26 cellular contexts compared by ENCODE assay signal in the genomic region with DNA sequence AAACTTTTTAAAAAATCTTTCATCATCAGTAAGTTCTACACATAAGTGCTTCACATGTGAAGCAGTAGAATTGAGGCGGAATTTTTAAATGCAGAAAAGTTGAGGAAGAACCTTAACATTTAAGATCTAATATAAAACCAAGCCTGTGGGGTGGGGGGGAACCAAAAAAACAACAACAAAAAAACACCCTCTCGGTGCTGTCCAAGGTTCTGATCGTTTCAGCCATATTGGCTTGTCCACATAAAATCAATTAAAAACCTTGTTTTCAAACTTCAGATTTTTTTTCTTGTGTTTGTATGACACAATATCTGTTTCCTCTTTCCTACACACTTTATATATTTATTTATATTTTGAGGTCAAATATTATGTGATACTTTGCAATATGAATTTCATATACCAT.
DNase-seq lines count a peak whose midpoint lies in the region; ATAC-seq, FAIRE-seq and TF ChIP-seq lines count a peak whose summit lies in the region.
"Had no signal": no experiment of that assay in that cellular context is flagged by ENCODE, and none has a peak within 500 bp of the region (broad histone marks: within the 10 kb centered on the region; RNA-seq: fewer than 3 reads in every experiment).

No MANE protein-coding gene starts in this region.

- no peak for FAIRE-seq in pancreas (lab: Jason Lieb, UNC)
- FAIRE-seq: GM12891, GM19239 had no signal

- H3K4me2 ChIP-seq in SK-N-SH = no peak overlapping the region

- H3K4me3 Mint-ChIP-seq in nephron progenitor cell = no peak overlapping the region
- H3K4me3 Mint-ChIP-seq: CD4-positive, CD25-positive, alpha-beta regulatory T cell had no signal

- no peaks in the 10 kb centered on the region for H3K27me3 Mint-ChIP-seq in nephron progenitor cell (ENCODE audit: low read depth, poor library complexity)
- H3K27me3 Mint-ChIP-seq: CD4-positive, CD25-positive, alpha-beta regulatory T cell had no signal

- WGBS in SK-N-SH (ENCODE audit: low lambda C conversion rate) = 93% methylated on average over 3 of the region's 3 CpGs
- 95 to 96% methylated on average over 3 of the region's 3 CpGs for WGBS in pancreas, 2 donors

- H3K36me3 Mint-ChIP-seq in nephron progenitor cell (ENCODE audit: low read depth) = peaks cover 47% of the 10 kb centered on the region

- H3K4me1 Mint-ChIP-seq in nephron progenitor cell = peaks cover 42% of the 10 kb centered on the region

- no peak overlapping the region for H3K9ac ChIP-seq in SK-N-SH

- H3K9me3 Mint-ChIP-seq in nephron progenitor cell = peaks cover 18% of the 10 kb centered on the region

- H3K36me3 ChIP-seq in SK-N-SH (replicated peaks in 1 of 2; ENCODE audit: control insufficient read depth in 1 of 2, insufficient read depth in 2 of 2, low read length in 1 of 2) (peaks cover 62 to 85% of the 10 kb centered on the region in 2 experiments), HEK293 (ENCODE audit: control insufficient read depth in 2 of 2, insufficient read depth in 1 of 2, low read length in 2 of 2) (peaks cover 4 to 78% of the 10 kb centered on the region in 2 experiments; a peak in 2 of 3 replicates), pancreas (peaks cover 0 to 17% (median 0%) of the 10 kb centered on the region in 3 donors)

- peaks cover 5% of the 10 kb centered on the region; the same call in 1 of the 2 replicates for H4K20me1 ChIP-seq in SK-N-SH (ENCODE audit: insufficient read depth)

- no peaks in the 10 kb centered on the region for H3K79me2 ChIP-seq in SK-N-SH (ENCODE audit: insufficient read depth)

- H3K4me3 ChIP-seq in SK-N-SH (ENCODE audit: low read depth in 2 of 2, low read length in 1 of 2) (no peak overlapping the region), HEK293 (ENCODE audit: low read depth, low read length) (no peak overlapping the region), pancreas (no peak overlapping the region)

- intact Hi-C loops in pancreas (cut with DNase I) = no loop called here

- CTCF ChIA-PET in SK-N-SH (lab: Yijun Ruan, JAX) = interaction anchor here (1.0 to 3.2 kb wide), 2 partner anchors 15 to 16 kb away, joined by 3 to 19 read pairs; no protein-coding TSS in a partner anchor
- CTCF ChIA-PET in HEK293 (lab: Yijun Ruan, JAX) = interaction anchor here (1.3 kb wide), 1 partner anchor 69 kb away, joined by 3 read pairs; no protein-coding TSS in a partner anchor

- no peaks in the 10 kb centered on the region for H3K9me2 ChIP-seq in SK-N-SH

- H3K27ac Mint-ChIP-seq in nephron progenitor cell = no peak overlapping the region
- H3K27ac Mint-ChIP-seq: CD4-positive, CD25-positive, alpha-beta regulatory T cell had no signal

- TF ChIP-seq RAD21 in SK-N-SH (IDR thresholded peaks at IDR 0.05; ENCODE audit: low read length) = no peak

- ATAC-seq in SK-N-SH treated with all-trans-retinoic acid at 6 μM for 48 hours (no peak), HG03175 (IDR thresholded peaks at IDR 0.05; ENCODE audit: unreplicated experiment) (no peak), pancreas (no peak)

- H3K4me1 ChIP-seq in SK-N-SH (ENCODE audit: control insufficient read depth in 1 of 2, insufficient read depth in 2 of 2, low read depth in 1 of 2, low read length in 1 of 2) = no peaks in the 10 kb centered on the region; a peak in 1 of 4 replicates
- no peaks in the 10 kb centered on the region for H3K4me1 ChIP-seq in HEK293 (ENCODE audit: control insufficient read depth, insufficient read depth, low read length)
- no peaks in the 10 kb centered on the region for H3K4me1 ChIP-seq in pancreas
- H3K4me1 ChIP-seq: BE2C had no signal

- no peak for DNase-seq in SK-N-SH
- DNase-seq in dermis blood vessel endothelial cell = peak; percentile 16
- peak; percentile 46 for DNase-seq in nephron progenitor cell
- DNase-seq in pancreas = no peak
- DNase-seq in NCI-H146 treated with DMSO at 0.1 percent for 48 hours (lab: John Stamatoyannopoulos, UW; ENCODE audit: unreplicated experiment) = no peak
- DNase-seq: BE2C; CD4-positive, CD25-positive, alpha-beta regulatory T cell; COR-L47; DMS153; GF-D8; GOT3; IMR-90; MM.1S; NCI-H1092; NCI-H146; NCI-H2081; NCI-H446 treated with DMSO at 0.1 percent for 48 hours; NCI-H748 treated with DMSO at 0.1 percent for 48 hours; Right ventricle myocardium superior had no signal

- no peak for TF ChIP-seq EP300 in SK-N-SH (IDR thresholded peaks at IDR 0.05; ENCODE audit: borderline replicate concordance in 1 of 2, low read depth in 1 of 2, low read length in 1 of 2)

- no peaks in the 10 kb centered on the region for H3K9me3 ChIP-seq in SK-N-SH
- no peaks in the 10 kb centered on the region for H3K9me3 ChIP-seq in HEK293 (ENCODE audit: control insufficient read depth, insufficient read depth, low read depth, low read length)
- no peaks in the 10 kb centered on the region for H3K9me3 ChIP-seq in pancreas

- H2AFZ ChIP-seq in SK-N-SH (ENCODE audit: low read depth) = no peak overlapping the region

- H3K27ac ChIP-seq in SK-N-SH (ENCODE audit: low read depth in 2 of 2, low read length in 1 of 2) (no peak overlapping the region), HEK293 (ENCODE audit: extremely low read depth, low read depth, low read length) (no peak overlapping the region), pancreas (no peak overlapping the region)
- H3K27ac ChIP-seq: 22Rv1, HL-60 had no signal

- POLR2A ChIA-PET in SK-N-SH (lab: Yijun Ruan, JAX) (no interaction called here), HEK293 (lab: Yijun Ruan, JAX) (no interaction called here)

- H3K27me3 ChIP-seq in SK-N-SH (ENCODE audit: insufficient read depth) (no peaks in the 10 kb centered on the region), pancreas (no peaks in the 10 kb centered on the region)
- H3K27me3 ChIP-seq: BE2C had no signal

- no peak for TF ChIP-seq CTCF in SK-N-SH (IDR thresholded peaks at IDR 0.05)
- TF ChIP-seq CTCF in HEK293 (tag by site-specific recombination; IDR thresholded peaks at IDR 0.05) = no peak
- no peak for TF ChIP-seq CTCF in nephron progenitor cell (IDR thresholded peaks at IDR 0.05)
- TF ChIP-seq CTCF in pancreas (IDR thresholded peaks at IDR 0.05) = no peak

- H3F3A ChIP-seq in SK-N-SH (replicated peaks; ENCODE audit: insufficient read depth) = no peaks in the 10 kb centered on the region

TF ChIP-seq in SK-N-SH, 30 proteins besides CTCF, POLR2A, EP300 and RAD21 (continues in another document):
- no peak for TF ChIP-seq FOXJ3 (CRISPR knock-in tag; IDR thresholded peaks at IDR 0.05)

TF ChIP-seq in SK-N-SH treated with all-trans-retinoic acid at 6 μM for 48 hours, 23 proteins besides CTCF, POLR2A, EP300 and RAD21:
- TF ChIP-seq CREB5 (CRISPR knock-in tag; IDR thresholded peaks at IDR 0.05; ENCODE audit: low read depth) (no peak), ZNF70 (CRISPR knock-in tag; IDR thresholded peaks at IDR 0.05) (no peak), GLIS3 (CRISPR knock-in tag; IDR thresholded peaks at IDR 0.05) (no peak)

TF ChIP-seq in HEK293, 187 proteins besides CTCF, POLR2A, EP300 and RAD21:
- TF ChIP-seq ZNF561 (tag by site-specific recombination; IDR thresholded peaks at IDR 0.05; ENCODE audit: borderline replicate concordance) (no peak), PRDM1 (tag by site-specific recombination; IDR thresholded peaks at IDR 0.05) (no peak), REST (tag by site-specific recombination; IDR thresholded peaks at IDR 0.05) (peak; percentile 91)
TF ChIP-seq in HEK293: peak in this region for 1.

Comparison
In these comparisons a context has a peak if more than half of its experiments do, and no peak if none do; other contexts are left out.
1. DNase-seq: peak in dermis blood vessel endothelial cell (single experiment) and nephron progenitor cell (single experiment); none in SK-N-SH (single experiment), pancreas (0 of 6) and NCI-H146 treated with DMSO at 0.1 percent for 48 hours (single experiment).
2. Of the 4 proteins assayed by ChIP-seq in both HEK293 and SK-N-SH: peak only in HEK293: none; only in SK-N-SH: none; in both: REST; in neither: 3.